1 cellular context compared by ENCODE assay signal in the genomic region with DNA sequence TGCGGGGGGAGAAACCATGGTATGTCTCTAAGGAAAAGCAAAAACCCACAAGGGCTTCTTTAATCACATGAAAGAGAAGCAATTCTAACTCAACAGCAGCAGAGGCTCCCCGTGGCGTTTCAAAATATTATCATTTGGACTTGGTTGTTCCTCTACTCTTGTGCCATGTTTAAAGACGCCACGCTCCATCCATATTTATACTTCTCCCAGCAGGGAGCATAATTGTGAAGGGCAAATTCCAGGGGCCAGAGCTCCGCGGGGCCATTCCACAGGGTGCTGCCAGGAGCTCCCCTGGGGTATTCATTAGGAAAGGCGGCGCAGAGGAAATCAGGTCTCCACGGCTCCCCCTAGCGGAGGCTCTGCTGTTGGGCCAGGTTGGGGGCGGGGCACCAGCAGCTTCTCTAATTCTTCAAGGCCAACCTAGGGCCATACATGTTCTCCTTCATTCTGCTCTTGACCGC.
TF ChIP-seq lines count a peak whose summit lies in the region.

No MANE protein-coding gene starts in this region.

TF ChIP-seq in HCT116, 20 proteins besides CTCF, POLR2A, EP300 and RAD21 (continued from another document):
- TF ChIP-seq SIN3A (IDR thresholded peaks at IDR 0.05; ENCODE audit: low read depth): no peak
